In the genomic region with DNA sequence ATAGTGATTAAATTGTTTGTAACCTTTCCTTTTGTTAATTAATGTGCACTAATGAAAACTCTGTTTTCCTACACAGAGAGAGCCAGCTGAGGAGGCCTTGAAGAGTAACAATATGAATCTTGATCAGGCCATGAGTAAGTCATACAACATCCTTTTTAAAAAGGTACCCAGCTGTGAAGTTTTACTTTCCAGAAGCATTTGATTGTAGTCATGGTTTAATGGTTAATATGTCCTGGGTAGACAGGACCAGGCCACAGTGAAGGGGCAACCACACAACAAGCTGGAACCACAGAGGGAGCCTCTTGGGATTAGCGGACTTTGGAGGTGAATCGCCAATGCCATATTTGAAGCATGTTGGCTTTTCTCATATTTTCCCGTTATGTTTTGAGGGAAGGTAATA, we compare ENCODE assay signal across 19 cellular contexts.
"Had no signal": no experiment of that assay in that cellular context is flagged by ENCODE, and none has a peak within 500 bp of the region (broad histone marks: within the 10 kb centered on the region; RNA-seq: fewer than 3 reads in every experiment).

No MANE protein-coding gene starts in this region.

- H3K4me3 Mint-ChIP-seq: endodermal cell; naive thymus-derived CD4-positive, alpha-beta T cell; nephron progenitor cell; stimulated activated naive B cell treated with anti-CD40 and anti-IgM and Interleukin-4, amounts not matched to agents 10 μg/mL and 1 μg/mL and 100 μg/mL, for 72 hours had no signal

- H3K27ac Mint-ChIP-seq: endodermal cell; nephron progenitor cell; stimulated activated naive B cell treated with anti-CD40 and anti-IgM and Interleukin-4, amounts not matched to agents 10 μg/mL and 1 μg/mL and 100 μg/mL, for 72 hours had no signal

- H3K27me3 Mint-ChIP-seq: naive thymus-derived CD4-positive, alpha-beta T cell; stimulated activated naive B cell treated with anti-CD40 and anti-IgM and Interleukin-4, amounts not matched to agents 10 μg/mL and 1 μg/mL and 100 μg/mL, for 72 hours had no signal

- H3K9me3 Mint-ChIP-seq: endodermal cell; naive thymus-derived CD4-positive, alpha-beta T cell; nephron progenitor cell; stimulated activated naive B cell treated with anti-CD40 and anti-IgM and Interleukin-4, amounts not matched to agents 10 μg/mL and 1 μg/mL and 100 μg/mL, for 72 hours had no signal

- H3K27me3 ChIP-seq: heart right ventricle, spleen had no signal

- H3K4me1 Mint-ChIP-seq: endodermal cell; naive thymus-derived CD4-positive, alpha-beta T cell; nephron progenitor cell had no signal

- DNase-seq: effector CD4-positive, alpha-beta T cell; endodermal cell; foreskin melanocyte; heart right ventricle; hypothalamus; left cardiac atrium; naive thymus-derived CD4-positive, alpha-beta T cell; nephron progenitor cell; psoas muscle; spleen; stimulated activated CD4-positive, alpha-beta T cell treated with anti-CD3 and anti-CD28 coated beads, Interleukin-15, amount 100 ng/mL, for 24 hours; stimulated activated CD4-positive, alpha-beta T cell treated with anti-CD3 and anti-CD28 coated beads, Interleukin-1b, Interleukin-23, amount 100 ng/mL, for 48 hours; stimulated activated CD4-positive, alpha-beta T cell treated with anti-CD3 and anti-CD28 coated beads, Interleukin-4, amount 100 ng/mL, for 24 hours; stimulated activated naive B cell treated with anti-CD40 and anti-IgM and Interleukin-4, amounts not matched to agents 10 μg/mL and 1 μg/mL and 100 μg/mL, for 72 hours; trophoblast cell had no signal

- FAIRE-seq: endothelial cell of umbilical vein, islet of Langerhans had no signal

- ATAC-seq: heart right ventricle; left cardiac atrium; naive thymus-derived CD4-positive, alpha-beta T cell; psoas muscle; sciatic nerve; stimulated activated naive B cell treated with anti-CD40 and anti-IgM and Interleukin-4, amounts not matched to agents 10 μg/mL and 1 μg/mL and 100 μg/mL, for 72 hours had no signal

- H3K4me3 ChIP-seq: coronary artery, heart right ventricle, psoas muscle, spleen had no signal
